22 cellular contexts compared by ENCODE assay signal in the genomic region with DNA sequence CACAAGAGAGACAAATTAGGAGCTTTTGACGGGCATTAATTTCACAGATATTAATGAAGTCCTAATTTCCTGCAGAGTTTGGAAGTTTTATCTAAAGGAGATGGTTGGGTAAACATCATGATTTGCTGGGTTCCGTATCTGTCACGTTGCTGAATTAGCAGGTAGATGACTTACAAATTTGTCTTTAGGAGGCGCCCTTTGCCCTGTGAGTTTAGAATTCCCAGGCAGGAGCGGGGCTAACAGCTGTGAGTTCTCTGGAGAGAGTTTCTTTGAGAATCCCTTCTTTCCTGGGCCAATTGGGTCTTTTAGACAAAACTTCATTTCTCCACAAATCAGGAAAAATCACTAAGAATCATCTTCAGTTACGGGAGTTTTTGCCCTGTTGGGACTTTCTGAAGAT.
DNase-seq lines count a peak whose midpoint lies in the region; ATAC-seq and TF ChIP-seq lines count a peak whose summit lies in the region.
"Had no signal": no experiment of that assay in that cellular context is flagged by ENCODE, and none has a peak within 500 bp of the region (broad histone marks: within the 10 kb centered on the region; RNA-seq: fewer than 3 reads in every experiment).

No MANE protein-coding gene starts in this region.

- TF ChIP-seq POLR2A in upper lobe of left lung (IDR thresholded peaks at IDR 0.05) = no peak

- H3K9me3 ChIP-seq in CD4-positive, CD25-positive, alpha-beta regulatory T cell (ENCODE audit: control insufficient read depth in 2 of 2, low read length in 2 of 2) = no peaks in the 10 kb centered on the region
- no peaks in the 10 kb centered on the region for H3K9me3 ChIP-seq in upper lobe of left lung
- H3K9me3 ChIP-seq: adrenal gland, thoracic aorta had no signal

- no peak overlapping the region for H3K4me3 Mint-ChIP-seq in CD4-positive, CD25-positive, alpha-beta regulatory T cell
- H3K4me3 Mint-ChIP-seq in dendritic cell treated with granulocyte-macrophage colony-stimulating factor and Interleukin-4, amounts not matched to agents 40 ng/mL and 50 ng/mL, for 4 days = no peak overlapping the region
- H3K4me3 Mint-ChIP-seq in natural killer cell = no peak overlapping the region
- H3K4me3 Mint-ChIP-seq: activated CD4-positive, alpha-beta T cell treated with anti-CD3 and anti-CD28 coated beads, Interleukin-2, amount 10 ng/mL, durations not matched to agents 24 days and 14 days had no signal

- WGBS in upper lobe of left lung, 2 donors = 50 to 58% methylated on average over 6 of the region's 6 CpGs

- peaks cover 59% of the 10 kb centered on the region for H3K4me1 ChIP-seq in CD4-positive, CD25-positive, alpha-beta regulatory T cell (ENCODE audit: control insufficient read depth, insufficient read depth, low read length, poor library complexity, severe bottlenecking)
- H3K4me1 ChIP-seq in upper lobe of left lung = no peaks in the 10 kb centered on the region
- H3K4me1 ChIP-seq: adrenal gland had no signal

- H3K9me3 Mint-ChIP-seq in CD4-positive, CD25-positive, alpha-beta regulatory T cell = peaks cover 0 to 3% (median 0%) of the 10 kb centered on the region in 7 donors
- H3K9me3 Mint-ChIP-seq in dendritic cell treated with granulocyte-macrophage colony-stimulating factor and Interleukin-4, amounts not matched to agents 40 ng/mL and 50 ng/mL, for 4 days = peaks cover 6% of the 10 kb centered on the region
- H3K9me3 Mint-ChIP-seq in natural killer cell = no peaks in the 10 kb centered on the region

- no peaks in the 10 kb centered on the region for H3K27me3 Mint-ChIP-seq in CD4-positive, CD25-positive, alpha-beta regulatory T cell
- peaks cover 6% of the 10 kb centered on the region for H3K27me3 Mint-ChIP-seq in dendritic cell treated with granulocyte-macrophage colony-stimulating factor and Interleukin-4, amounts not matched to agents 40 ng/mL and 50 ng/mL, for 4 days
- no peaks in the 10 kb centered on the region for H3K27me3 Mint-ChIP-seq in natural killer cell (ENCODE audit: low read depth in 2 of 2)
- H3K27me3 Mint-ChIP-seq: activated CD4-positive, alpha-beta T cell treated with anti-CD3 and anti-CD28 coated beads, Interleukin-2, amount 10 ng/mL, durations not matched to agents 24 days and 14 days had no signal

- no peak for TF ChIP-seq EP300 in upper lobe of left lung (IDR thresholded peaks at IDR 0.05)

- no peak for TF ChIP-seq CTCF in natural killer cell (IDR thresholded peaks at IDR 0.05)
- TF ChIP-seq CTCF in upper lobe of left lung (IDR thresholded peaks at IDR 0.05) = no peak

- intact Hi-C loops in dendritic cell treated with granulocyte-macrophage colony-stimulating factor and Interleukin-4, amounts not matched to agents 40 ng/mL and 50 ng/mL, for 4 days (cut with micrococcal nuclease) = no loop called here
- intact Hi-C loops in natural killer cell (cut with micrococcal nuclease) = no loop called here

- H3K27ac Mint-ChIP-seq in CD4-positive, CD25-positive, alpha-beta regulatory T cell = peak overlapping the region in 2 of 3 donors; percentile 7 to 76
- H3K27ac Mint-ChIP-seq in dendritic cell treated with granulocyte-macrophage colony-stimulating factor and Interleukin-4, amounts not matched to agents 40 ng/mL and 50 ng/mL, for 4 days = peak overlapping the region; percentile 70
- H3K27ac Mint-ChIP-seq in natural killer cell = peak overlapping the region; percentile 82 to 91
- H3K27ac Mint-ChIP-seq: activated CD4-positive, alpha-beta T cell treated with anti-CD3 and anti-CD28 coated beads, Interleukin-2, amount 10 ng/mL, durations not matched to agents 24 days and 14 days had no signal

- H3K4me1 Mint-ChIP-seq in CD4-positive, CD25-positive, alpha-beta regulatory T cell = peaks cover 68 to 94% (median 75%) of the 10 kb centered on the region in 4 donors
- peaks cover 67% of the 10 kb centered on the region for H3K4me1 Mint-ChIP-seq in dendritic cell treated with granulocyte-macrophage colony-stimulating factor and Interleukin-4, amounts not matched to agents 40 ng/mL and 50 ng/mL, for 4 days (ENCODE audit: low read depth)
- H3K4me1 Mint-ChIP-seq in natural killer cell = peaks cover 82 to 89% of the 10 kb centered on the region in 2 donors

- no peaks in the 10 kb centered on the region for H3K27me3 ChIP-seq in CD4-positive, CD25-positive, alpha-beta regulatory T cell (ENCODE audit: control insufficient read depth, insufficient read depth, low read length)
- H3K27me3 ChIP-seq in H7 (ENCODE audit: control insufficient read depth, insufficient read depth, low read length) (no peaks in the 10 kb centered on the region), upper lobe of left lung (no peaks in the 10 kb centered on the region)
- H3K27me3 ChIP-seq: adrenal gland had no signal

- no peak overlapping the region for H3K4me3 ChIP-seq in CD4-positive, CD25-positive, alpha-beta regulatory T cell (ENCODE audit: low read depth, low read length)
- no peak overlapping the region for H3K4me3 ChIP-seq in H7 (ENCODE audit: insufficient read depth, low read depth, low read length)
- no peak overlapping the region for H3K4me3 ChIP-seq in upper lobe of left lung
- H3K4me3 ChIP-seq: adrenal gland, hepatocyte, lung, thoracic aorta had no signal

- peaks cover 57% of the 10 kb centered on the region for H3K36me3 Mint-ChIP-seq in CD4-positive, CD25-positive, alpha-beta regulatory T cell
- H3K36me3 Mint-ChIP-seq in dendritic cell treated with granulocyte-macrophage colony-stimulating factor and Interleukin-4, amounts not matched to agents 40 ng/mL and 50 ng/mL, for 4 days (ENCODE audit: low read depth) = no peaks in the 10 kb centered on the region
- H3K36me3 Mint-ChIP-seq in natural killer cell = peaks cover 12% of the 10 kb centered on the region

- H3K27ac ChIP-seq in CD4-positive, CD25-positive, alpha-beta regulatory T cell (ENCODE audit: insufficient read depth, low read length, poor library complexity, severe bottlenecking) = peak overlapping the region; percentile 6
- H3K27ac ChIP-seq in upper lobe of left lung = no peak overlapping the region
- H3K27ac ChIP-seq: adrenal gland, hepatocyte, thoracic aorta had no signal

- ATAC-seq in CD4-positive, CD25-positive, alpha-beta regulatory T cell (ENCODE audit: low read depth in 2 of 2) = no peak
- no peak for ATAC-seq in natural killer cell
- no peak for ATAC-seq in upper lobe of left lung (ENCODE audit: low FRiP score in 2 of 2)
- ATAC-seq: right cardiac atrium had no signal

- H3K36me3 ChIP-seq in CD4-positive, CD25-positive, alpha-beta regulatory T cell (ENCODE audit: control insufficient read depth, insufficient read depth, low read length) = peaks cover 43% of the 10 kb centered on the region
- H3K36me3 ChIP-seq in H7 (replicated peaks; ENCODE audit: control insufficient read depth, insufficient read depth, low read length) (peaks cover 1% of the 10 kb centered on the region; the same call in 1 of the 2 replicates), upper lobe of left lung (no peaks in the 10 kb centered on the region)
- H3K36me3 ChIP-seq: adrenal gland, thoracic aorta had no signal

- no peak for DNase-seq in CD4-positive, CD25-positive, alpha-beta regulatory T cell
- DNase-seq in H7 = peak; percentile 59
- no peak for DNase-seq in natural killer cell
- no peak for DNase-seq in upper lobe of left lung
- no peak for DNase-seq in stimulated activated CD4-positive, alpha-beta T cell treated with anti-CD3 and anti-CD28 coated beads, Interleukin-4, amount 100 ng/mL, for 1 hour
- no peak for DNase-seq in NCI-H2081 treated with DMSO at 0.1 percent for 48 hours (lab: John Stamatoyannopoulos, UW)
- DNase-seq in epidermal melanocyte (ENCODE audit: insufficient read length, low spot score) = no peak
- DNase-seq: activated CD4-positive, alpha-beta T cell treated with anti-CD3 and anti-CD28 coated beads, Interleukin-2, amount 10 ng/mL, durations not matched to agents 24 days and 14 days; activated CD8-positive, alpha-beta memory T cell treated with anti-CD3 and anti-CD28 coated beads, Interleukin-2, amount 50 U/mL, for 4 hours; adrenal gland; cortex of kidney; DND-41; KBM-7; kidney; NCI-H2029; NCI-H446; right cardiac atrium; stimulated activated CD4-positive, alpha-beta T cell treated with anti-CD3 and anti-CD28 coated beads, Interleukin-15, amount 100 ng/mL, for 24 hours had no signal
